In the genomic region with DNA sequence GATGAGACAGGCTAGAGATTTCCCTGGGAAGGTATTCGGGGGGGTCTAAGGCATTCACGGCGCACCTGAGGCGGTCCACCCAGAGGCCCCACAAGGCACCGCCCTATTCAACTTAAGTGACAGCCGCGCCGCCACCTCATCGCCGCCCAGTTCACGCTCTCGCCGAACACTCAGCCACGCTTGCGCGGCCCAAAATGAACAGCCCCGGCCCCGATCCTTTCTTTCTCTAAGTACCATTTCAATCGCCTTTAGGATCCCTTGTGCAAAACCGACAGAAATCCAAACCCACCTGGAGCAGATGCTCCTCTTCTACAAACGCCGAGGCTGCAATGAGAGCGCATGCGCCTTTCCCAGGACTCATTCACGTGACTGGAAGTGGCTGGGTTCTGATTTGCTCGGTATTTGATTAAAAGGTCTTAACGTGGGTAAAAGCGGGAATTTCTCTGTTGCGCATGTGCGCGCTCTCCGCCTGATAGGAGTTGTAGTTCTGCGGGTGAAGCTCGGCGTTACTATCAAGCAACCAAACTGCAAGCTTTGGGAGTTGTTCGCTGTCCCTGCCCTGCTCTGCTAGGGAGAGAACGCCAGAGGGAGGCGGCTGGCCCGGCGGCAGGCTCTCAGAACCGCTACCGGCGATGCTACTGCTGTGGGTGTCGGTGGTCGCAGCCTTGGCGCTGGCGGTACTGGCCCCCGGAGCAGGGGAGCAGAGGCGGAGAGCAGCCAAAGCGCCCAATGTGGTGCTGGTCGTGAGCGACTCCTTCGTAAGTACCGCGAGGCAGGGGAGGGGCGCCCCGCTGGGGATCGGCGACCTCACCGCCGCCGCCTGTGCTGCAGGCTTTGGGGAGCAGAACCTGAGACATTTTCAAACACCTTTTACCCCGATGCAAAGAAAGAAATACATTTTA, we compare ENCODE assay signal across 1 cellular context.
TF ChIP-seq lines count a peak whose summit lies in the region.

A gene with protein sequence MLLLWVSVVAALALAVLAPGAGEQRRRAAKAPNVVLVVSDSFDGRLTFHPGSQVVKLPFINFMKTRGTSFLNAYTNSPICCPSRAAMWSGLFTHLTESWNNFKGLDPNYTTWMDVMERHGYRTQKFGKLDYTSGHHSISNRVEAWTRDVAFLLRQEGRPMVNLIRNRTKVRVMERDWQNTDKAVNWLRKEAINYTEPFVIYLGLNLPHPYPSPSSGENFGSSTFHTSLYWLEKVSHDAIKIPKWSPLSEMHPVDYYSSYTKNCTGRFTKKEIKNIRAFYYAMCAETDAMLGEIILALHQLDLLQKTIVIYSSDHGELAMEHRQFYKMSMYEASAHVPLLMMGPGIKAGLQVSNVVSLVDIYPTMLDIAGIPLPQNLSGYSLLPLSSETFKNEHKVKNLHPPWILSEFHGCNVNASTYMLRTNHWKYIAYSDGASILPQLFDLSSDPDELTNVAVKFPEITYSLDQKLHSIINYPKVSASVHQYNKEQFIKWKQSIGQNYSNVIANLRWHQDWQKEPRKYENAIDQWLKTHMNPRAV (plus strand): TSS at position 455 of the 902 bp plus-strand sequence. CDS start 178 bp downstream, at position 633.
SKIC3 (minus strand) TSS at position 331 of the 902 bp plus-strand sequence. CDS start 7,827 bp downstream, outside the sequence.

TF ChIP-seq in WTC11, 78 proteins besides CTCF, POLR2A, EP300 and RAD21 (continued from another document):
- TF ChIP-seq, protein P1, sequence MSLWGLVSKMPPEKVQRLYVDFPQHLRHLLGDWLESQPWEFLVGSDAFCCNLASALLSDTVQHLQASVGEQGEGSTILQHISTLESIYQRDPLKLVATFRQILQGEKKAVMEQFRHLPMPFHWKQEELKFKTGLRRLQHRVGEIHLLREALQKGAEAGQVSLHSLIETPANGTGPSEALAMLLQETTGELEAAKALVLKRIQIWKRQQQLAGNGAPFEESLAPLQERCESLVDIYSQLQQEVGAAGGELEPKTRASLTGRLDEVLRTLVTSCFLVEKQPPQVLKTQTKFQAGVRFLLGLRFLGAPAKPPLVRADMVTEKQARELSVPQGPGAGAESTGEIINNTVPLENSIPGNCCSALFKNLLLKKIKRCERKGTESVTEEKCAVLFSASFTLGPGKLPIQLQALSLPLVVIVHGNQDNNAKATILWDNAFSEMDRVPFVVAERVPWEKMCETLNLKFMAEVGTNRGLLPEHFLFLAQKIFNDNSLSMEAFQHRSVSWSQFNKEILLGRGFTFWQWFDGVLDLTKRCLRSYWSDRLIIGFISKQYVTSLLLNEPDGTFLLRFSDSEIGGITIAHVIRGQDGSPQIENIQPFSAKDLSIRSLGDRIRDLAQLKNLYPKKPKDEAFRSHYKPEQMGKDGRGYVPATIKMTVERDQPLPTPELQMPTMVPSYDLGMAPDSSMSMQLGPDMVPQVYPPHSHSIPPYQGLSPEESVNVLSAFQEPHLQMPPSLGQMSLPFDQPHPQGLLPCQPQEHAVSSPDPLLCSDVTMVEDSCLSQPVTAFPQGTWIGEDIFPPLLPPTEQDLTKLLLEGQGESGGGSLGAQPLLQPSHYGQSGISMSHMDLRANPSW (CRISPR knock-in tag; conservative IDR thresholded peaks at IDR 0.05; ENCODE audit: low read depth): no peak
- peak; percentile 81 for TF ChIP-seq MAX (CRISPR knock-in tag; IDR thresholded peaks at IDR 0.05)
- TF ChIP-seq, protein P2, sequence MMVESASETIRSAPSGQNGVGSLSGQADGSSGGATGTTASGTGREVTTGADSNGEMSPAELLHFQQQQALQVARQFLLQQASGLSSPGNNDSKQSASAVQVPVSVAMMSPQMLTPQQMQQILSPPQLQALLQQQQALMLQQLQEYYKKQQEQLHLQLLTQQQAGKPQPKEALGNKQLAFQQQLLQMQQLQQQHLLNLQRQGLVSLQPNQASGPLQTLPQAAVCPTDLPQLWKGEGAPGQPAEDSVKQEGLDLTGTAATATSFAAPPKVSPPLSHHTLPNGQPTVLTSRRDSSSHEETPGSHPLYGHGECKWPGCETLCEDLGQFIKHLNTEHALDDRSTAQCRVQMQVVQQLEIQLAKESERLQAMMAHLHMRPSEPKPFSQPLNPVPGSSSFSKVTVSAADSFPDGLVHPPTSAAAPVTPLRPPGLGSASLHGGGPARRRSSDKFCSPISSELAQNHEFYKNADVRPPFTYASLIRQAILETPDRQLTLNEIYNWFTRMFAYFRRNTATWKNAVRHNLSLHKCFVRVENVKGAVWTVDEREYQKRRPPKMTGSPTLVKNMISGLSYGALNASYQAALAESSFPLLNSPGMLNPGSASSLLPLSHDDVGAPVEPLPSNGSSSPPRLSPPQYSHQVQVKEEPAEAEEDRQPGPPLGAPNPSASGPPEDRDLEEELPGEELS (CRISPR knock-in tag; IDR thresholded peaks at IDR 0.05): peak; percentile 41; the same call in 1 of the 2 replicates
- TF ChIP-seq CREM (CRISPR knock-in tag; IDR thresholded peaks at IDR 0.05): peak; percentile 56; the same call in 1 of the 2 replicates
- TF ChIP-seq ATF1 (CRISPR knock-in tag; IDR thresholded peaks at IDR 0.05): no peak
- TF ChIP-seq ZNF317 (CRISPR knock-in tag; IDR thresholded peaks at IDR 0.05; ENCODE audit: borderline replicate concordance, low read depth): 0 out of 2 replicates have a peak, but pooled peaks have one; percentile 14
- TF ChIP-seq ZNF423 (CRISPR knock-in tag; IDR thresholded peaks at IDR 0.05): peak; percentile 68
- TF ChIP-seq TEAD1 (CRISPR knock-in tag; IDR thresholded peaks at IDR 0.05): peak; percentile 66; the same call in 1 of the 2 replicates
- TF ChIP-seq HMGA2 (CRISPR knock-in tag; IDR thresholded peaks at IDR 0.05): no peak
- TF ChIP-seq USF2 (CRISPR knock-in tag; IDR thresholded peaks at IDR 0.05): peak; percentile 95
